9 cellular contexts compared by ENCODE assay signal in genomic region chr19:33176670-33177416, GRCh38. TPM values are rescaled to one million over a fixed set of nuclear protein-coding genes. Genes with fewer than 3 reads are reported as not detected.
A peak's percentile ranks its signal among the peaks of the same experiment; 100 is the strongest.
DNase-seq lines count a peak whose midpoint lies in the region; ATAC-seq, FAIRE-seq and TF ChIP-seq lines count a peak whose summit lies in the region.
"Had no signal": no experiment of that assay in that cellular context is flagged by ENCODE, and none has a peak within 500 bp of the region (broad histone marks: within the 10 kb centered on the region; RNA-seq: fewer than 3 reads in every experiment).

No MANE protein-coding gene starts in this region.

- peaks cover 2% of the 10 kb centered on the region for H3K27me3 Mint-ChIP-seq in activated B cell treated with CpG ODN at 0.5 μM for 24 hours
- peaks cover 10% of the 10 kb centered on the region for H3K27me3 Mint-ChIP-seq in central memory CD8-positive, alpha-beta T cell

- peaks cover 34% of the 10 kb centered on the region for H3K4me1 Mint-ChIP-seq in activated B cell treated with CpG ODN at 0.5 μM for 24 hours
- peaks cover 57% of the 10 kb centered on the region for H3K4me1 Mint-ChIP-seq in central memory CD8-positive, alpha-beta T cell

- intact Hi-C loops in activated B cell treated with CpG ODN at 0.5 μM for 24 hours (cut with micrococcal nuclease): loop anchor here (1.0 to 10.0 kb wide), 15 partner anchors 33 to 1500 kb away; partner anchors contain the start of genes ANKRD27, CEBPA, CEBPG and DPY19L3

- H3K4me3 Mint-ChIP-seq in activated B cell treated with CpG ODN at 0.5 μM for 24 hours: peak overlapping the region; percentile 93
- H3K4me3 Mint-ChIP-seq in central memory CD8-positive, alpha-beta T cell: peak overlapping the region; percentile 94

- H3K9me3 Mint-ChIP-seq in activated B cell treated with CpG ODN at 0.5 μM for 24 hours: no peaks in the 10 kb centered on the region
- no peaks in the 10 kb centered on the region for H3K9me3 Mint-ChIP-seq in central memory CD8-positive, alpha-beta T cell

- POLR2A ChIA-PET in activated B cell treated with CpG ODN at 0.5 μM for 24 hours (lab: Charles Lee): interaction anchor here (0.6 to 2.7 kb wide), 21 partner anchors 9 to 1500 kb away, joined by 3 to 43 read pairs (median 5); partner anchors contain the start of genes CEBPA, CEBPG, DPY19L3 and FAAP24

- CTCF ChIA-PET in activated B cell treated with CpG ODN at 0.5 μM for 24 hours (lab: Charles Lee): interaction anchor here (0.8 to 1.8 kb wide), 5 partner anchors 9 to 230 kb away, joined by 4 to 7 read pairs (median 4); no protein-coding TSS in a partner anchor

- peaks cover 6% of the 10 kb centered on the region for H3K36me3 Mint-ChIP-seq in activated B cell treated with CpG ODN at 0.5 μM for 24 hours (ENCODE audit: low read depth)
- peaks cover 30% of the 10 kb centered on the region for H3K36me3 Mint-ChIP-seq in central memory CD8-positive, alpha-beta T cell (ENCODE audit: insufficient read depth)

- FAIRE-seq in islet of Langerhans (lab: Jason Lieb, UNC): peak; percentile 82

- peak overlapping the region; percentile 98 for H3K27ac Mint-ChIP-seq in activated B cell treated with CpG ODN at 0.5 μM for 24 hours
- H3K27ac Mint-ChIP-seq in central memory CD8-positive, alpha-beta T cell (ENCODE audit: low read depth): peak overlapping the region; percentile 100

- ATAC-seq in GM18907 (IDR thresholded peaks at IDR 0.05; ENCODE audit: unreplicated experiment) (peak; percentile 86), HG03159 (IDR thresholded peaks at IDR 0.05; ENCODE audit: unreplicated experiment) (peak; percentile 86), activated B cell treated with CpG ODN at 0.5 μM for 24 hours (ENCODE audit: low read depth) (peak; percentile 86)
- ATAC-seq in central memory CD8-positive, alpha-beta T cell (replicated peaks; ENCODE audit: extremely low read depth, poor library complexity, severe bottlenecking): peak; percentile 80

- DNase-seq in AG08396 (ENCODE audit: low spot score) (peak; percentile 98), NCI-H2227 treated with DMSO at 0.1 percent for 48 hours (lab: John Stamatoyannopoulos, UW) (peak; percentile 100), activated B cell treated with CpG ODN at 0.5 μM for 24 hours (peak; percentile 97)
- peak; percentile 99 to 100 for DNase-seq in central memory CD8-positive, alpha-beta T cell (ENCODE audit: low spot score in 2 of 2)
- peak; percentile 97 for DNase-seq in stimulated activated CD4-positive, alpha-beta T cell treated with anti-CD3 and anti-CD28 coated beads, Interleukin-12 subunit alpha, Interleukin-12 subunit beta, amount 100 ng/mL, for 4 hours

- TF ChIP-seq CTCF in activated B cell treated with CpG ODN at 0.5 μM for 24 hours (IDR thresholded peaks at IDR 0.05): no peak

RNA-seq across cellular contexts. Expression of gene LRP3, which starts 17.3 kb away (rescaled TPM):
- not detected in 2 replicates for total RNA-seq in activated B cell treated with CpG ODN at 0.5 μM for 24 hours

RNA-seq across cellular contexts. Expression of gene WDR88, which starts 44.9 kb away (rescaled TPM):
- total RNA-seq in activated B cell treated with CpG ODN at 0.5 μM for 24 hours: 0.51 TPM in 1 of 2 replicates, not detected in the other
- total RNA-seq: activated CD8-positive, alpha-beta memory T cell treated with anti-CD3 and anti-CD28 coated beads for 36 hours had no signal

RNA-seq across cellular contexts. Expression of gene SLC7A10, which starts 48.8 kb away (rescaled TPM):
- total RNA-seq in activated B cell treated with CpG ODN at 0.5 μM for 24 hours: not detected in 2 replicates
- total RNA-seq: activated CD8-positive, alpha-beta memory T cell treated with anti-CD3 and anti-CD28 coated beads for 36 hours had no signal

Comparison
In these comparisons a context has a peak if more than half of its experiments do, and no peak if none do; other contexts are left out.
1. Peak in every context shown above with its lines: DNase-seq and ATAC-seq.